In the genomic region with DNA sequence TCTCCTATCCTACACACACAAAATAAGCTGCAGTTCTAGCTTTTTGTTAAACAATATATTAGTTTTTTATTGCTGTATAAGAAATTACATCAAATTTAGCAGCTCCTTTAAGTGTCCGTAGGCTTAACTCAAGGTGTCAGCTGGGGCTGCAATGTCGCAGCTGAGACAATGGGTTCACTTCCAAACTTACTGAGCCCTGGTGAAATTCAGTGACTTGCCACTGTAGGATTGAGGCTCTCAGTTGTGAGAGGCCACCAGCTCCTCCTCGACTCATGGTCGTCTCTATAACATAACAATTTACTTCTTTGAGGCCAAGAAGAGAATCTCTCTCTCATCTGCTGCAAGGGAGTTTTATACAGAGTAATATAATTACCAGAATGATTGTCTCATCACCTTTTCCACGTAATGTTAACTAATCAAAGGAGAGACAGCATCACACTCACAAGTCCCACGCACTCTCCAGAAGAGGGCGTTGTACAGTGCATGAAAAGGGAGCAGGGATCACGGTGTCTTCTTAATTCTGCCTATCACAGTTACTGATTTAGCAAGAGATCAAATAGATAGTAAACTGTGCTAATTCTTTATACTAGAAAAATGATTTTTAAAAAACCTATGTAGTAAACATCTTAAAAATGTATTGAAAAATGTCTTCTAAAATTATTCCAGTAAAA, we compare ENCODE assay signal across 11 cellular contexts.
DNase-seq lines count a peak whose midpoint lies in the region; ATAC-seq, FAIRE-seq and TF ChIP-seq lines count a peak whose summit lies in the region.
"Had no signal": no experiment of that assay in that cellular context is flagged by ENCODE, and none has a peak within 500 bp of the region (broad histone marks: within the 10 kb centered on the region; RNA-seq: fewer than 3 reads in every experiment).

No MANE protein-coding gene starts in this region.

- no TSS peak for BruUV-seq in HCT116 (replicated peaks; lab: Mats Ljungman, UMichigan)

- H3K79me2 ChIP-seq in HCT116 (ENCODE audit: insufficient read depth, low read length) (no peaks in the 10 kb centered on the region), keratinocyte (ENCODE audit: control insufficient read depth, insufficient read depth, low read length) (no peaks in the 10 kb centered on the region)

- H3K9me1 ChIP-seq in keratinocyte (ENCODE audit: control insufficient read depth, extremely low read depth, insufficient read depth, low read length): no peaks in the 10 kb centered on the region

- DNase-seq in D721Med (ENCODE audit: insufficient read length, low spot score): peak; percentile 18
- peak; percentile 12 for DNase-seq in HCT116 (ENCODE audit: low read depth, low spot score)
- no peak for DNase-seq in keratinocyte (ENCODE audit: low read depth, low spot score)
- no peak for DNase-seq in tibial artery
- DNase-seq in middle frontal gyrus (ENCODE audit: extremely low spot score, low spot score): no peak
- no peak for DNase-seq in globus pallidus (ENCODE audit: low spot score)
- DNase-seq: HCEC 1CT, islet precursor cell, thyroid gland had no signal

- no peaks in the 10 kb centered on the region for H3K4me1 ChIP-seq in HCT116 (ENCODE audit: control insufficient read depth in 1 of 2, insufficient read depth in 2 of 2, low read length in 2 of 2)
- no peaks in the 10 kb centered on the region for H3K4me1 ChIP-seq in keratinocyte (ENCODE audit: control insufficient read depth, extremely low read depth, insufficient read depth, low read length)
- no peaks in the 10 kb centered on the region for H3K4me1 ChIP-seq in tibial artery
- H3K4me1 ChIP-seq: thyroid gland had no signal

- H3K4me2 ChIP-seq in HCT116 (ENCODE audit: low read length) (no peak overlapping the region), keratinocyte (ENCODE audit: control insufficient read depth, extremely low read depth, insufficient read depth, low read depth, low read length) (no peak overlapping the region)

- FAIRE-seq in D721Med (lab: Jason Lieb, UNC) (no peak), keratinocyte (lab: Jason Lieb, UNC) (no peak)

- POLR2A ChIA-PET in HCT116 (lab: Charles Lee): no interaction called here

- ATAC-seq in HCT116: peak; percentile 64
- peak; percentile 68; the same call in 2 of the 3 replicates for ATAC-seq in SK-N-SH treated with all-trans-retinoic acid at 6 μM for 48 hours
- no peak for ATAC-seq in HG02970 (IDR thresholded peaks at IDR 0.05; ENCODE audit: low FRiP score, unreplicated experiment)

- H3K27ac ChIP-seq in HCT116 (ENCODE audit: low read depth, low read length): no peak overlapping the region
- no peak overlapping the region for H3K27ac ChIP-seq in keratinocyte (ENCODE audit: control insufficient read depth, insufficient read depth, low read length)
- H3K27ac ChIP-seq in tibial artery: no peak overlapping the region
- H3K27ac ChIP-seq: thyroid gland had no signal

- H2AFZ ChIP-seq in HCT116 (ENCODE audit: low read depth, low read length, poor library complexity, severe bottlenecking) (no peak overlapping the region), keratinocyte (ENCODE audit: control insufficient read depth, low read length) (no peak overlapping the region)

- H3K9ac ChIP-seq in HCT116 (ENCODE audit: low read length) (no peak overlapping the region), keratinocyte (ENCODE audit: control insufficient read depth, extremely low read depth, insufficient read depth, low read length) (no peak overlapping the region)

- H3K4me3 ChIP-seq in HCT116 (replicated peaks in 1 of 2; ENCODE audit: low read depth in 1 of 2, low read length in 2 of 2) (no peak overlapping the region), keratinocyte (ENCODE audit: control insufficient read depth in 2 of 3, extremely low read depth in 1 of 3, insufficient read depth in 2 of 3, low read depth in 1 of 3, low read length in 3 of 3) (no peak overlapping the region), tibial artery (no peak overlapping the region)
- H3K4me3 ChIP-seq: thyroid gland had no signal

- no peaks in the 10 kb centered on the region for H3K27me3 ChIP-seq in HCT116 (ENCODE audit: insufficient read depth, low read length)
- no peaks in the 10 kb centered on the region for H3K27me3 ChIP-seq in keratinocyte (ENCODE audit: control insufficient read depth, extremely low read depth, insufficient read depth, low read length)
- H3K27me3 ChIP-seq in tibial artery: no peaks in the 10 kb centered on the region
- H3K27me3 ChIP-seq: thyroid gland had no signal

- intact Hi-C loops in HCT116 (cut with micrococcal nuclease): no loop called here
- intact Hi-C loops in tibial artery (cut with DNase I; ENCODE audit: low total_unique reads): no loop called here

- H4K20me1 ChIP-seq in HCT116 (ENCODE audit: insufficient read depth) (no peaks in the 10 kb centered on the region), keratinocyte (ENCODE audit: control insufficient read depth, extremely low read depth, insufficient read depth, low read length) (no peaks in the 10 kb centered on the region)

- TF ChIP-seq RAD21 in HCT116 (IDR thresholded peaks at IDR 0.05; ENCODE audit: low read depth): peak; percentile 14; the same call in 1 of the 2 replicates

- H3K9me3 ChIP-seq in HCT116 (ENCODE audit: control insufficient read depth in 1 of 2, insufficient read depth in 1 of 2, low read depth in 1 of 2, low read length in 2 of 2) (no peaks in the 10 kb centered on the region), keratinocyte (ENCODE audit: control insufficient read depth, low read depth, low read length) (no peaks in the 10 kb centered on the region), tibial artery (no peaks in the 10 kb centered on the region)
- H3K9me3 ChIP-seq: thyroid gland had no signal

- dilution Hi-C loops in keratinocyte (cut with MboI; ENCODE audit: extremely low pct_ligation_motif_present, low sequenced_read_pairs): no loop called here

- RAD21 ChIA-PET in HCT116 (lab: Charles Lee; ENCODE audit: low non-redundant PET in 1 of 2, low total read pairs in 2 of 2, uncharacterized antibody in 2 of 2, unreplicated experiment in 2 of 2): no interaction called here

- no peak for TF ChIP-seq POLR2A in HCT116 (IDR thresholded peaks at IDR 0.05; ENCODE audit: borderline replicate concordance, extremely low read depth, insufficient read depth, insufficient read length)

- TF ChIP-seq CTCF in D721Med (IDR thresholded peaks at IDR 0.05; ENCODE audit: insufficient read depth, missing control alignments) (peak; percentile 32), HCT116 (IDR thresholded peaks at IDR 0.05 in 2 of 3, conservative IDR thresholded peaks at IDR 0.05 in 1 of 3; ENCODE audit: borderline replicate concordance in 1 of 3, insufficient read depth in 1 of 3, low read depth in 2 of 3, low read length in 2 of 3) (peak in 2 of 3 experiments; percentile 57 to 68; a peak in 4 of 6 replicates), keratinocyte (optimal IDR thresholded peaks at IDR 0.05 in 1 of 3, IDR thresholded peaks at IDR 0.05 in 1 of 3, conservative IDR thresholded peaks at IDR 0.05 in 1 of 3; ENCODE audit: extremely low read depth in 1 of 3, insufficient read depth in 2 of 3, low read length in 3 of 3) (peak in 2 of 3 experiments; percentile 35 to 59), tibial artery (IDR thresholded peaks at IDR 0.05) (no peak)

- H3K36me3 ChIP-seq in HCT116 (ENCODE audit: control insufficient read depth in 1 of 2, insufficient read depth in 2 of 2, low read length in 2 of 2) (no peaks in the 10 kb centered on the region), keratinocyte (ENCODE audit: control insufficient read depth in 2 of 2, extremely low read depth in 1 of 2, insufficient read depth in 2 of 2, low read length in 2 of 2) (no peaks in the 10 kb centered on the region), tibial artery (no peaks in the 10 kb centered on the region)
- H3K36me3 ChIP-seq: thyroid gland had no signal

- no peaks in the 10 kb centered on the region for H3K9me2 ChIP-seq in HCT116 (ENCODE audit: insufficient read depth)

- CTCF ChIA-PET in HCT116 (lab: Charles Lee): interaction anchor here (0.5 kb wide), 1 partner anchor 510 kb away, joined by 3 read pairs; no protein-coding TSS in a partner anchor

TF ChIP-seq in HCT116, 20 proteins besides CTCF, POLR2A, EP300 and RAD21 (continues in another document):
- TF ChIP-seq JUND (IDR thresholded peaks at IDR 0.05) (no peak), ZNF274 (IDR thresholded peaks at IDR 0.05; ENCODE audit: low read depth, low read length) (no peak)
- TF ChIP-seq, protein P1, sequence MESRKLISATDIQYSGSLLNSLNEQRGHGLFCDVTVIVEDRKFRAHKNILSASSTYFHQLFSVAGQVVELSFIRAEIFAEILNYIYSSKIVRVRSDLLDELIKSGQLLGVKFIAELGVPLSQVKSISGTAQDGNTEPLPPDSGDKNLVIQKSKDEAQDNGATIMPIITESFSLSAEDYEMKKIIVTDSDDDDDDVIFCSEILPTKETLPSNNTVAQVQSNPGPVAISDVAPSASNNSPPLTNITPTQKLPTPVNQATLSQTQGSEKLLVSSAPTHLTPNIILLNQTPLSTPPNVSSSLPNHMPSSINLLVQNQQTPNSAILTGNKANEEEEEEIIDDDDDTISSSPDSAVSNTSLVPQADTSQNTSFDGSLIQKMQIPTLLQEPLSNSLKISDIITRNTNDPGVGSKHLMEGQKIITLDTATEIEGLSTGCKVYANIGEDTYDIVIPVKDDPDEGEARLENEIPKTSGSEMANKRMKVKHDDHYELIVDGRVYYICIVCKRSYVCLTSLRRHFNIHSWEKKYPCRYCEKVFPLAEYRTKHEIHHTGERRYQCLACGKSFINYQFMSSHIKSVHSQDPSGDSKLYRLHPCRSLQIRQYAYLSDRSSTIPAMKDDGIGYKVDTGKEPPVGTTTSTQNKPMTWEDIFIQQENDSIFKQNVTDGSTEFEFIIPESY (IDR thresholded peaks at IDR 0.05; ENCODE audit: extremely low read depth, insufficient replicate concordance, low read length): no peak

TF ChIP-seq in SK-N-SH treated with all-trans-retinoic acid at 6 μM for 48 hours, 23 proteins besides CTCF, POLR2A, EP300 and RAD21:
- TF ChIP-seq RARB (CRISPR knock-in tag; IDR thresholded peaks at IDR 0.05): no peak
- no peak for TF ChIP-seq CSDC2 (CRISPR knock-in tag; IDR thresholded peaks at IDR 0.05)
- TF ChIP-seq, protein P2, sequence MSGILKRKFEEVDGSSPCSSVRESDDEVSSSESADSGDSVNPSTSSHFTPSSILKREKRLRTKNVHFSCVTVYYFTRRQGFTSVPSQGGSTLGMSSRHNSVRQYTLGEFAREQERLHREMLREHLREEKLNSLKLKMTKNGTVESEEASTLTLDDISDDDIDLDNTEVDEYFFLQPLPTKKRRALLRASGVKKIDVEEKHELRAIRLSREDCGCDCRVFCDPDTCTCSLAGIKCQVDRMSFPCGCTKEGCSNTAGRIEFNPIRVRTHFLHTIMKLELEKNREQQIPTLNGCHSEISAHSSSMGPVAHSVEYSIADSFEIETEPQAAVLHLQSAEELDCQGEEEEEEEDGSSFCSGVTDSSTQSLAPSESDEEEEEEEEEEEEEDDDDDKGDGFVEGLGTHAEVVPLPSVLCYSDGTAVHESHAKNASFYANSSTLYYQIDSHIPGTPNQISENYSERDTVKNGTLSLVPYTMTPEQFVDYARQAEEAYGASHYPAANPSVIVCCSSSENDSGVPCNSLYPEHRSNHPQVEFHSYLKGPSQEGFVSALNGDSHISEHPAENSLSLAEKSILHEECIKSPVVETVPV (CRISPR knock-in tag; IDR thresholded peaks at IDR 0.05): no peak
- TF ChIP-seq OSR1 (CRISPR knock-in tag; IDR thresholded peaks at IDR 0.05): no peak
- TF ChIP-seq PPARA (CRISPR knock-in tag; IDR thresholded peaks at IDR 0.05; ENCODE audit: borderline replicate concordance): no peak

Comparison
In these comparisons a context has a peak if more than half of its experiments do, and no peak if none do; other contexts are left out.
1. DNase-seq: peak in D721Med (single experiment) and HCT116 (single experiment); none in keratinocyte (single experiment), tibial artery (0 of 2), middle frontal gyrus (single experiment) and globus pallidus (single experiment).
2. CTCF ChIP-seq: peak in D721Med (single experiment), HCT116 (2 of 3) and keratinocyte (2 of 3); none in tibial artery (0 of 2).